9 cellular contexts compared by ENCODE assay signal in genomic region chr1:245380790-245381535, GRCh38.
DNase-seq lines count a peak whose midpoint lies in the region; ATAC-seq and TF ChIP-seq lines count a peak whose summit lies in the region.
"Had no signal": no experiment of that assay in that cellular context is flagged by ENCODE, and none has a peak within 500 bp of the region (broad histone marks: within the 10 kb centered on the region; RNA-seq: fewer than 3 reads in every experiment).

No MANE protein-coding gene starts in this region.

- H3K27me3 Mint-ChIP-seq in HFFc6 (ENCODE audit: insufficient read depth): peaks cover 1% of the 10 kb centered on the region; the same call in 1 of the 2 replicates
- no peaks in the 10 kb centered on the region for H3K27me3 Mint-ChIP-seq in T-cell
- peaks cover 5 to 8% of the 10 kb centered on the region in 2 donors for H3K27me3 Mint-ChIP-seq in natural killer cell (ENCODE audit: low read depth in 2 of 2)
- H3K27me3 Mint-ChIP-seq: central memory CD8-positive, alpha-beta T cell had no signal

- H3K9me3 Mint-ChIP-seq in HFFc6 (no peaks in the 10 kb centered on the region), T-cell (no peaks in the 10 kb centered on the region), natural killer cell (no peaks in the 10 kb centered on the region)
- H3K9me3 Mint-ChIP-seq: central memory CD8-positive, alpha-beta T cell had no signal

- no peak overlapping the region for H3K4me3 ChIP-seq in BJ (ENCODE audit: low read depth, low read length)
- no peak overlapping the region for H3K4me3 ChIP-seq in lower lobe of right lung

- H3K4me1 ChIP-seq in lower lobe of right lung: no peaks in the 10 kb centered on the region

- H3K4me3 Mint-ChIP-seq in HFFc6 (no peak overlapping the region), T-cell (no peak overlapping the region), natural killer cell (no peak overlapping the region)
- H3K4me3 Mint-ChIP-seq: central memory CD8-positive, alpha-beta T cell had no signal

- H3K27me3 ChIP-seq in BJ (ENCODE audit: control insufficient read depth, insufficient read depth, low read length) (no peaks in the 10 kb centered on the region), lower lobe of right lung (ENCODE audit: low read depth) (no peaks in the 10 kb centered on the region)

- no peaks in the 10 kb centered on the region for H3K36me3 Mint-ChIP-seq in HFFc6 (ENCODE audit: low read depth)
- H3K36me3 Mint-ChIP-seq in T-cell: no peaks in the 10 kb centered on the region
- H3K36me3 Mint-ChIP-seq in natural killer cell: no peaks in the 10 kb centered on the region

- TF ChIP-seq CTCF in BJ (IDR thresholded peaks at IDR 0.05; ENCODE audit: insufficient read depth, low read depth, low read length): peak; percentile 38
- TF ChIP-seq CTCF in HFFc6 (IDR thresholded peaks at IDR 0.05): peak; percentile 72
- TF ChIP-seq CTCF in lower lobe of right lung (IDR thresholded peaks at IDR 0.05): peak; percentile 15
- TF ChIP-seq CTCF in natural killer cell (IDR thresholded peaks at IDR 0.05): no peak

- no peak for ATAC-seq in lower lobe of right lung
- ATAC-seq in T-cell (replicated peaks in 1 of 4): no peak
- ATAC-seq in natural killer cell: no peak

- POLR2A ChIA-PET in BJ (lab: Charles Lee) (interaction anchor here (0.6 kb wide), 1 partner anchor 179 kb away, joined by 4 read pairs; no protein-coding TSS in a partner anchor), T-cell (lab: Charles Lee) (no interaction called here)

- H3K27ac Mint-ChIP-seq in HFFc6 (no peak overlapping the region), T-cell (no peak overlapping the region), natural killer cell (no peak overlapping the region)

- DNase-seq in BJ (ENCODE audit: low read depth) (no peak), HFFc6 (no peak), astrocyte of the hippocampus (ENCODE audit: low read depth, low spot score) (peak; percentile 23), lower lobe of right lung (no peak), T-cell (no peak), COLO668 (lab: John Stamatoyannopoulos, UW; ENCODE audit: unreplicated experiment) (no peak), natural killer cell (no peak), NCI-H187 (lab: John Stamatoyannopoulos, UW) (no peak)

- H3K9me3 ChIP-seq in lower lobe of right lung: no peaks in the 10 kb centered on the region

- CTCF ChIA-PET in BJ (lab: Yijun Ruan, JAX) (interaction anchor here (1.0 to 1.4 kb wide), 5 partner anchors 8 to 228 kb away, joined by 3 to 13 read pairs (median 4); partner anchors contain the start of gene KIF26B), T-cell (lab: Charles Lee) (interaction anchor here in 1 of 2 donors (0.6 to 1.1 kb wide), 3 partner anchors 40 to 600 kb away, joined by 4 to 5 read pairs (median 5); no protein-coding TSS in a partner anchor)

- no peaks in the 10 kb centered on the region for H3K36me3 ChIP-seq in BJ (ENCODE audit: control insufficient read depth, insufficient read depth, low read length)
- no peaks in the 10 kb centered on the region for H3K36me3 ChIP-seq in lower lobe of right lung

- intact Hi-C loops in lower lobe of right lung (cut with DNase I): no loop called here
- intact Hi-C loops in natural killer cell (cut with micrococcal nuclease): loop anchor here (10.0 kb wide), 1 partner anchor 226 kb away; the partner anchor contains the start of gene KIF26B

- no peak overlapping the region for H3K27ac ChIP-seq in lower lobe of right lung

- peaks cover 6% of the 10 kb centered on the region; the same call in 1 of the 2 replicates for H3K4me1 Mint-ChIP-seq in HFFc6 (ENCODE audit: low read depth)
- peaks cover 13 to 23% (median 16%) of the 10 kb centered on the region in 3 donors for H3K4me1 Mint-ChIP-seq in T-cell
- H3K4me1 Mint-ChIP-seq in natural killer cell: peaks cover 24 to 26% of the 10 kb centered on the region in 2 donors
